ENCODE assay signal across 1 cellular context in genomic region chr1:202158810-202159533, GRCh38.
TF ChIP-seq lines count a peak whose summit lies in the region.

No MANE protein-coding gene starts in this region.

TF ChIP-seq in K562, 482 proteins besides CTCF, POLR2A, EP300 and RAD21 (continued from another document and continues in another):
- TF ChIP-seq MGA (IDR thresholded peaks at IDR 0.05) (peak; percentile 91), ZNF354B (CRISPR knock-in tag; IDR thresholded peaks at IDR 0.05) (no peak), ZBTB7A (IDR thresholded peaks at IDR 0.05; ENCODE audit: borderline replicate concordance, control insufficient read depth, low read depth, low read length) (peak; percentile 87), ZBED1 (IDR thresholded peaks at IDR 0.05) (no peak), FOS (IDR thresholded peaks at IDR 0.05; ENCODE audit: extremely low read depth, insufficient read length) (no peak), POLR2G (IDR thresholded peaks at IDR 0.05; ENCODE audit: low read depth, low read length) (peak; percentile 78), NCOA6 (IDR thresholded peaks at IDR 0.05) (no peak), NR2C1 (IDR thresholded peaks at IDR 0.05) (peak; percentile 77; the same call in 1 of the 2 replicates), NR2C1 (tag; IDR thresholded peaks at IDR 0.05) (peak; percentile 86), L3MBTL2 (IDR thresholded peaks at IDR 0.05) (peak; percentile 88), FOXA3 (CRISPR knock-in tag; conservative IDR thresholded peaks at IDR 0.05 in 1 of 2, IDR thresholded peaks at IDR 0.05 in 1 of 2) (peak in 1 of 2 experiments; percentile 40; a peak in 1 of 4 replicates), ZFPM2 (CRISPR knock-in tag; IDR thresholded peaks at IDR 0.05) (no peak), JUND (IDR thresholded peaks at IDR 0.05; ENCODE audit: borderline replicate concordance, low read depth, low read length) (peak; percentile 47; the same call in 1 of the 2 replicates), JUND (tag; IDR thresholded peaks at IDR 0.05; ENCODE audit: borderline replicate concordance, low read depth, low read length) (no peak; the same call in 2 of the 3 replicates), CHD2 (IDR thresholded peaks at IDR 0.05; ENCODE audit: low read depth, low read length) (0 out of 2 replicates have a peak, but pooled peaks have one; percentile 15), ZNF740 (CRISPR knock-in tag; IDR thresholded peaks at IDR 0.05) (peak; percentile 77), ZNF740 (tag; IDR thresholded peaks at IDR 0.05) (no peak), NFIC (IDR thresholded peaks at IDR 0.05) (no peak), XRCC5 (IDR thresholded peaks at IDR 0.05; ENCODE audit: low read depth, low read length) (peak; percentile 16; the same call in 1 of the 2 replicates), CXXC5 (CRISPR knock-in tag; IDR thresholded peaks at IDR 0.05) (peak; percentile 53; the same call in 1 of the 2 replicates), TAF1 (IDR thresholded peaks at IDR 0.05; ENCODE audit: control insufficient read depth, extremely low read depth, insufficient read depth, low read length, severe bottlenecking) (peak; percentile 53), SOX6 (IDR thresholded peaks at IDR 0.05) (no peak; the same call in 1 of the 2 replicates), ZNF311 (CRISPR knock-in tag; IDR thresholded peaks at IDR 0.05) (peak; percentile 70; the same call in 1 of the 2 replicates), ZNF140 (CRISPR knock-in tag; IDR thresholded peaks at IDR 0.05) (no peak), MYNN (IDR thresholded peaks at IDR 0.05) (peak; percentile 49; the same call in 1 of the 2 replicates), MYNN (CRISPR knock-in tag; IDR thresholded peaks at IDR 0.05) (no peak), RB1 (IDR thresholded peaks at IDR 0.05; ENCODE audit: low read depth) (0 out of 2 replicates have a peak, but pooled peaks have one; percentile 38), ZNF263 (CRISPR knock-in tag; IDR thresholded peaks at IDR 0.05; ENCODE audit: borderline replicate concordance) (0 out of 2 replicates have a peak, but pooled peaks have one; percentile 52), MBD2 (IDR thresholded peaks at IDR 0.05; ENCODE audit: borderline replicate concordance, low read depth) (peak; percentile 41; the same call in 1 of the 2 replicates), TAF9B (IDR thresholded peaks at IDR 0.05; ENCODE audit: partially characterized antibody) (no peak), SFPQ (IDR thresholded peaks at IDR 0.05; ENCODE audit: low read depth, low read length) (no peak)
- TF ChIP-seq, protein P1, sequence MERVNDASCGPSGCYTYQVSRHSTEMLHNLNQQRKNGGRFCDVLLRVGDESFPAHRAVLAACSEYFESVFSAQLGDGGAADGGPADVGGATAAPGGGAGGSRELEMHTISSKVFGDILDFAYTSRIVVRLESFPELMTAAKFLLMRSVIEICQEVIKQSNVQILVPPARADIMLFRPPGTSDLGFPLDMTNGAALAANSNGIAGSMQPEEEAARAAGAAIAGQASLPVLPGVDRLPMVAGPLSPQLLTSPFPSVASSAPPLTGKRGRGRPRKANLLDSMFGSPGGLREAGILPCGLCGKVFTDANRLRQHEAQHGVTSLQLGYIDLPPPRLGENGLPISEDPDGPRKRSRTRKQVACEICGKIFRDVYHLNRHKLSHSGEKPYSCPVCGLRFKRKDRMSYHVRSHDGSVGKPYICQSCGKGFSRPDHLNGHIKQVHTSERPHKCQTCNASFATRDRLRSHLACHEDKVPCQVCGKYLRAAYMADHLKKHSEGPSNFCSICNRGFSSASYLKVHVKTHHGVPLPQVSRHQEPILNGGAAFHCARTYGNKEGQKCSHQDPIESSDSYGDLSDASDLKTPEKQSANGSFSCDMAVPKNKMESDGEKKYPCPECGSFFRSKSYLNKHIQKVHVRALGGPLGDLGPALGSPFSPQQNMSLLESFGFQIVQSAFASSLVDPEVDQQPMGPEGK (CRISPR knock-in tag; IDR thresholded peaks at IDR 0.05; ENCODE audit: borderline replicate concordance): 0 out of 2 replicates have a peak, but pooled peaks have one; percentile 8
- TF ChIP-seq, protein P2, sequence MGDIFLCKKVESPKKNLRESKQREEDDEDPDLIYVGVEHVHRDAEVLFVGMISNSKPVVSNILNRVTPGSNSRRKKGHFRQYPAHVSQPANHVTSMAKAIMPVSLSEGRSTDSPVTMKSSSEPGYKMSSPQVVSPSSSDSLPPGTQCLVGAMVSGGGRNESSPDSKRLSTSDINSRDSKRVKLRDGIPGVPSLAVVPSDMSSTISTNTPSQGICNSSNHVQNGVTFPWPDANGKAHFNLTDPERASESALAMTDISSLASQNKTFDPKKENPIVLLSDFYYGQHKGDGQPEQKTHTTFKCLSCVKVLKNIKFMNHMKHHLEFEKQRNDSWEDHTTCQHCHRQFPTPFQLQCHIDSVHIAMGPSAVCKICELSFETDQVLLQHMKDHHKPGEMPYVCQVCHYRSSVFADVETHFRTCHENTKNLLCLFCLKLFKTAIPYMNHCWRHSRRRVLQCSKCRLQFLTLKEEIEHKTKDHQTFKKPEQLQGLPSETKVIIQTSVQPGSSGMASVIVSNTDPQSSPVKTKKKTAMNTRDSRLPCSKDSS (IDR thresholded peaks at IDR 0.05; ENCODE audit: low read depth, partially characterized antibody): no peak
- TF ChIP-seq, protein P3, sequence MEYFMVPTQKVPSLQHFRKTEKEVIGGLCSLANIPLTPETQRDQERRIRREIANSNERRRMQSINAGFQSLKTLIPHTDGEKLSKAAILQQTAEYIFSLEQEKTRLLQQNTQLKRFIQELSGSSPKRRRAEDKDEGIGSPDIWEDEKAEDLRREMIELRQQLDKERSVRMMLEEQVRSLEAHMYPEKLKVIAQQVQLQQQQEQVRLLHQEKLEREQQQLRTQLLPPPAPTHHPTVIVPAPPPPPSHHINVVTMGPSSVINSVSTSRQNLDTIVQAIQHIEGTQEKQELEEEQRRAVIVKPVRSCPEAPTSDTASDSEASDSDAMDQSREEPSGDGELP (CRISPR knock-in tag; IDR thresholded peaks at IDR 0.05; ENCODE audit: borderline replicate concordance): peak; percentile 85; the same call in 1 of the 2 replicates
- TF ChIP-seq, protein P4, sequence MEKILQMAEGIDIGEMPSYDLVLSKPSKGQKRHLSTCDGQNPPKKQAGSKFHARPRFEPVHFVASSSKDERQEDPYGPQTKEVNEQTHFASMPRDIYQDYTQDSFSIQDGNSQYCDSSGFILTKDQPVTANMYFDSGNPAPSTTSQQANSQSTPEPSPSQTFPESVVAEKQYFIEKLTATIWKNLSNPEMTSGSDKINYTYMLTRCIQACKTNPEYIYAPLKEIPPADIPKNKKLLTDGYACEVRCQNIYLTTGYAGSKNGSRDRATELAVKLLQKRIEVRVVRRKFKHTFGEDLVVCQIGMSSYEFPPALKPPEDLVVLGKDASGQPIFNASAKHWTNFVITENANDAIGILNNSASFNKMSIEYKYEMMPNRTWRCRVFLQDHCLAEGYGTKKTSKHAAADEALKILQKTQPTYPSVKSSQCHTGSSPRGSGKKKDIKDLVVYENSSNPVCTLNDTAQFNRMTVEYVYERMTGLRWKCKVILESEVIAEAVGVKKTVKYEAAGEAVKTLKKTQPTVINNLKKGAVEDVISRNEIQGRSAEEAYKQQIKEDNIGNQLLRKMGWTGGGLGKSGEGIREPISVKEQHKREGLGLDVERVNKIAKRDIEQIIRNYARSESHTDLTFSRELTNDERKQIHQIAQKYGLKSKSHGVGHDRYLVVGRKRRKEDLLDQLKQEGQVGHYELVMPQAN (IDR thresholded peaks at IDR 0.05; ENCODE audit: borderline replicate concordance): no peak
